Comparison of ENCODE assay signal across 27 cellular contexts in the genomic region with DNA sequence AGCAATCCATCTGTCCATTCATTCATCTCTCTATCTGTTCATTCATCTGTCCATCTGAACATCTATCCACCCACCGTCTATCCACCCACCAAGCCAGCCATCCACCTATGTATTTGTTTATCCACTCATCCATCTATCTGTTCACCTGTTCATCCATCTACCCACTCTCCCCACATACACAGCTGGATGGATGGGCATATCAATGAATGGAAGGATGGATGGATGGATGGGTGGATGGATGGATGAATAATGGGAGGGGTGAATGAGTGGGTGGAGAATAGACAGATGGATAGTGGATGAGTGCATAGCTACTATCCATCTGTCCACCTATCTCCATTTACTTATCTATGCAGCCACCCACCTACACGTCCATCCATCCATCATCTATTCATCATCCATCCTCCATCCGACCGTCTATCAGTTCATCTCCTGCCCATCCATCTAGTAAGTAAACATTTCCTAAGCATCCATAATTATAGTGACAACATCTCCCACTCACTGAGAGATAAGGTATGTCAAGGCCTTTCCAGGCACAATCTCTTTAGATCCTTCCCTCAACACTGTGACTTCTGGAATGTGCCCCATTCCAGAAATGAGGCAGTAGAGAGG. TPM values are rescaled to one million over a fixed set of nuclear protein-coding genes. Genes with fewer than 3 reads are reported as not detected.
"Had no signal": no experiment of that assay in that cellular context is flagged by ENCODE, and none has a peak within 500 bp of the region (broad histone marks: within the 10 kb centered on the region; RNA-seq: fewer than 3 reads in every experiment).

No MANE protein-coding gene starts in this region.

- H3K4me3 ChIP-seq: lower lobe of right lung, pancreas, prostate gland, sigmoid colon, spleen, suprapubic skin, thoracic aorta, tibial artery, vagina had no signal

- H3K27me3 ChIP-seq: sigmoid colon, vagina had no signal

- ATAC-seq: left cardiac atrium; left ventricle myocardium superior; lower lobe of right lung; naive thymus-derived CD8-positive, alpha-beta T cell; pancreas; right cardiac atrium; stimulated activated effector memory CD8-positive, alpha-beta T cell treated with anti-CD3 and anti-CD28 coated beads, Interleukin-12 subunit alpha, Interleukin-12 subunit beta, amount 100 ng/mL, for 72 hours had no signal

- H3K9me3 ChIP-seq: lower lobe of right lung, pancreas, prostate gland, sigmoid colon, spleen, suprapubic skin, thoracic aorta, tibial artery, vagina had no signal

- H3K36me3 ChIP-seq: lower lobe of right lung, pancreas, prostate gland, sigmoid colon, spleen, suprapubic skin, thoracic aorta, tibial artery, vagina had no signal

- H3K27ac ChIP-seq: lower lobe of right lung, pancreas, prostate gland, sigmoid colon, spleen, suprapubic skin, thoracic aorta, tibial artery, vagina had no signal

- H3K4me1 ChIP-seq: pancreas, prostate gland had no signal

- FAIRE-seq: keratinocyte, pancreas, small intestine had no signal

- DNase-seq: hippocampal formation; kidney glomerular epithelial cell; left cardiac atrium; left ventricle myocardium superior; lower lobe of right lung; mammary epithelial cell; mesenchymal stem cell; naive thymus-derived CD8-positive, alpha-beta T cell; nucleus accumbens; pancreas; retina; right cardiac atrium; sigmoid colon; stimulated activated CD4-positive, alpha-beta T cell treated with anti-CD3 and anti-CD28 coated beads, Interleukin-4, amount 100 ng/mL, for 24 hours; stimulated activated naive CD4-positive, alpha-beta T cell; tibial artery had no signal

RNA-seq across cellular contexts. Expression of gene PCK1, which starts 16.1 kb away (rescaled TPM):
- total RNA-seq: lower lobe of right lung; mammary epithelial cell; naive thymus-derived CD8-positive, alpha-beta T cell; neural crest cell; osteoblast had no signal
- polyA plus RNA-seq: keratinocyte; mammary epithelial cell; naive thymus-derived CD8-positive, alpha-beta T cell had no signal

RNA-seq across cellular contexts. Expression of gene ZBP1, which starts 43.2 kb away (rescaled TPM):
- total RNA-seq: mammary epithelial cell, neural crest cell, osteoblast had no signal
- polyA plus RNA-seq: mammary epithelial cell had no signal

RNA-seq across cellular contexts. Expression of gene CTCFL, which starts 52.1 kb away (rescaled TPM):
- total RNA-seq: left cardiac atrium; left ventricle myocardium superior; lower lobe of right lung; mammary epithelial cell; naive thymus-derived CD8-positive, alpha-beta T cell; osteoblast; right cardiac atrium; suprapubic skin; thoracic aorta; ureter; vagina had no signal
- polyA plus RNA-seq: keratinocyte; mammary epithelial cell; naive thymus-derived CD8-positive, alpha-beta T cell; pancreas; right cardiac atrium; sigmoid colon had no signal
